In genomic region chr16:50724237-50724747, GRCh38 we compare ENCODE assay signal across 20 cellular contexts. TPM values are rescaled to one million over a fixed set of nuclear protein-coding genes. Genes with fewer than 3 reads are reported as not detected.
A peak's percentile ranks its signal among the peaks of the same experiment; 100 is the strongest.
DNase-seq lines count a peak whose midpoint lies in the region; ATAC-seq and TF ChIP-seq lines count a peak whose summit lies in the region.
"Had no signal": no experiment of that assay in that cellular context is flagged by ENCODE, and none has a peak within 500 bp of the region (broad histone marks: within the 10 kb centered on the region; RNA-seq: fewer than 3 reads in every experiment).

No MANE protein-coding gene starts in this region.

- no peaks in the 10 kb centered on the region for H3K27me3 Mint-ChIP-seq in activated T-helper 17 cell treated with anti-CD3 and anti-CD28 coated beads, Interleukin-2, amount 50 U/mL, for 72 hours
- H3K27me3 Mint-ChIP-seq in naive B cell: no peaks in the 10 kb centered on the region
- peaks cover 9% of the 10 kb centered on the region for H3K27me3 Mint-ChIP-seq in mesothelial cell of epicardium (ENCODE audit: low read depth)

- no peak overlapping the region for H3K4me3 Mint-ChIP-seq in activated T-helper 17 cell treated with anti-CD3 and anti-CD28 coated beads, Interleukin-2, amount 50 U/mL, for 72 hours
- H3K4me3 Mint-ChIP-seq in naive B cell: no peak overlapping the region
- H3K4me3 Mint-ChIP-seq in mesothelial cell of epicardium: no peak overlapping the region

- peaks cover 14% of the 10 kb centered on the region for H3K4me1 Mint-ChIP-seq in activated T-helper 17 cell treated with anti-CD3 and anti-CD28 coated beads, Interleukin-2, amount 50 U/mL, for 72 hours
- peaks cover 0 to 5% (median 0%) of the 10 kb centered on the region in 3 donors for H3K4me1 Mint-ChIP-seq in naive B cell
- no peaks in the 10 kb centered on the region for H3K4me1 Mint-ChIP-seq in mesothelial cell of epicardium

- TF ChIP-seq POLR2A in HCT116 (IDR thresholded peaks at IDR 0.05; ENCODE audit: borderline replicate concordance, extremely low read depth, insufficient read depth, insufficient read length) (no peak), uterus (IDR thresholded peaks at IDR 0.05) (no peak), gastrocnemius medialis (IDR thresholded peaks at IDR 0.05) (no peak)

- no peaks in the 10 kb centered on the region for H3K79me2 ChIP-seq in HCT116 (ENCODE audit: insufficient read depth, low read length)

- in situ Hi-C loops in gastrocnemius medialis (cut with MboI; ENCODE audit: low sequenced_read_pairs in 4 of 4): no loop called here

- H3K27ac ChIP-seq in HCT116 (ENCODE audit: low read depth, low read length) (no peak overlapping the region), uterus (no peak overlapping the region), gastrocnemius medialis (no peak overlapping the region)
- H3K27ac ChIP-seq: body of pancreas, C4-2B had no signal

- CTCF ChIA-PET in HCT116 (lab: Charles Lee): no interaction called here

- peaks cover 4% of the 10 kb centered on the region for H3K9me3 Mint-ChIP-seq in activated T-helper 17 cell treated with anti-CD3 and anti-CD28 coated beads, Interleukin-2, amount 50 U/mL, for 72 hours
- peaks cover 5 to 30% (median 14%) of the 10 kb centered on the region in 7 donors for H3K9me3 Mint-ChIP-seq in naive B cell
- peaks cover 8% of the 10 kb centered on the region for H3K9me3 Mint-ChIP-seq in mesothelial cell of epicardium

- H3K9ac ChIP-seq in HCT116 (ENCODE audit: low read length): no peak overlapping the region

- H3K9me3 ChIP-seq in HCT116 (ENCODE audit: control insufficient read depth in 1 of 2, insufficient read depth in 1 of 2, low read depth in 1 of 2, low read length in 2 of 2) (no peaks in the 10 kb centered on the region), uterus (no peaks in the 10 kb centered on the region), gastrocnemius medialis (no peaks in the 10 kb centered on the region)
- H3K9me3 ChIP-seq: body of pancreas had no signal

- no peak overlapping the region for H2AFZ ChIP-seq in HCT116 (ENCODE audit: low read depth, low read length, poor library complexity, severe bottlenecking)

- intact Hi-C loops in HCT116 (cut with micrococcal nuclease) (no loop called here), uterus (cut with DNase I; ENCODE audit: low total_unique reads) (no loop called here), gastrocnemius medialis (cut with DNase I; ENCODE audit: low total_unique reads) (no loop called here)

- POLR2A ChIA-PET in HCT116 (lab: Charles Lee): no interaction called here

- H3K27me3 ChIP-seq in HCT116 (ENCODE audit: insufficient read depth, low read length) (no peaks in the 10 kb centered on the region), uterus (no peaks in the 10 kb centered on the region), gastrocnemius medialis (no peaks in the 10 kb centered on the region)
- H3K27me3 ChIP-seq: body of pancreas had no signal

- peak overlapping the region; percentile 64 for H3K27ac Mint-ChIP-seq in activated T-helper 17 cell treated with anti-CD3 and anti-CD28 coated beads, Interleukin-2, amount 50 U/mL, for 72 hours
- H3K27ac Mint-ChIP-seq in naive B cell (no peak overlapping the region), mesothelial cell of epicardium (no peak overlapping the region)

- RAD21 ChIA-PET in HCT116 (lab: Charles Lee; ENCODE audit: low non-redundant PET in 1 of 2, low total read pairs in 2 of 2, uncharacterized antibody in 2 of 2, unreplicated experiment in 2 of 2): no interaction called here

- DNase-seq in NCI-H2171 treated with DMSO at 0.1 percent for 48 hours (lab: John Stamatoyannopoulos, UW): peak; percentile 12
- no peak for DNase-seq in NCI-H2171 (lab: John Stamatoyannopoulos, UW)
- DNase-seq in HCT116 (ENCODE audit: low read depth, low spot score): no peak
- no peak for DNase-seq in naive B cell
- DNase-seq in uterus: no peak
- no peak for DNase-seq in gastrocnemius medialis
- no peak for DNase-seq in mesothelial cell of epicardium (ENCODE audit: low spot score in 2 of 2, unreplicated experiment in 2 of 2)
- DNase-seq: activated CD4-positive, alpha-beta T cell treated with anti-CD3 and anti-CD28 coated beads for 4 hours; activated naive CD4-positive, alpha-beta T cell treated with anti-CD3 and anti-CD28 coated beads, Interleukin-2, amount 50 U/mL, for 16 hours; activated T-cell treated with anti-CD3 and anti-CD28 coated beads for 4 hours; body of pancreas; cortex of kidney; left cardiac atrium; NCI-H1694 treated with DMSO at 0.1 percent for 48 hours; NCI-H446 had no signal

- H3K36me3 Mint-ChIP-seq in activated T-helper 17 cell treated with anti-CD3 and anti-CD28 coated beads, Interleukin-2, amount 50 U/mL, for 72 hours (ENCODE audit: low read depth): peaks cover 72% of the 10 kb centered on the region
- H3K36me3 Mint-ChIP-seq in naive B cell (peaks cover 7 to 8% of the 10 kb centered on the region in 2 donors), mesothelial cell of epicardium (no peaks in the 10 kb centered on the region)

- H3K4me3 ChIP-seq in HCT116 (replicated peaks in 1 of 2; ENCODE audit: low read depth in 1 of 2, low read length in 2 of 2) (no peak overlapping the region), uterus (no peak overlapping the region), gastrocnemius medialis (no peak overlapping the region)
- H3K4me3 ChIP-seq: body of pancreas had no signal

- peak; percentile 50; the same call in 1 of the 2 replicates for ATAC-seq in HCT116
- peak; percentile 90 for ATAC-seq in activated T-helper 17 cell treated with anti-CD3 and anti-CD28 coated beads, Interleukin-2, amount 50 U/mL, for 72 hours (replicated peaks)
- ATAC-seq in naive B cell (ENCODE audit: low read depth in 2 of 2): peak; percentile 58 to 65
- ATAC-seq in gastrocnemius medialis: no peak
- ATAC-seq: body of pancreas, left cardiac atrium had no signal

- no TSS peak for BruUV-seq in HCT116 (replicated peaks; lab: Mats Ljungman, UMichigan)

- no peaks in the 10 kb centered on the region for H3K9me2 ChIP-seq in HCT116 (ENCODE audit: insufficient read depth)

- H4K20me1 ChIP-seq in HCT116 (ENCODE audit: insufficient read depth): no peaks in the 10 kb centered on the region

- 0 out of 4 replicates have a peak, but pooled peaks cover 0 to 2% of the 10 kb centered on the region in 2 experiments for H3K36me3 ChIP-seq in HCT116 (ENCODE audit: control insufficient read depth in 1 of 2, insufficient read depth in 2 of 2, low read length in 2 of 2)
- H3K36me3 ChIP-seq in uterus: no peaks in the 10 kb centered on the region
- no peaks in the 10 kb centered on the region for H3K36me3 ChIP-seq in gastrocnemius medialis

- TF ChIP-seq CTCF in HCT116 (IDR thresholded peaks at IDR 0.05 in 2 of 3, conservative IDR thresholded peaks at IDR 0.05 in 1 of 3; ENCODE audit: borderline replicate concordance in 1 of 3, insufficient read depth in 1 of 3, low read depth in 2 of 3, low read length in 2 of 3) (no peak), uterus (IDR thresholded peaks at IDR 0.05) (no peak), gastrocnemius medialis (IDR thresholded peaks at IDR 0.05 in 4 of 5, conservative IDR thresholded peaks at IDR 0.05 in 1 of 5) (no peak), mesothelial cell of epicardium (IDR thresholded peaks at IDR 0.05; ENCODE audit: unreplicated experiment) (no peak)

- TF ChIP-seq RAD21 in HCT116 (IDR thresholded peaks at IDR 0.05; ENCODE audit: low read depth): no peak

- H3K4me1 ChIP-seq in HCT116 (ENCODE audit: control insufficient read depth in 1 of 2, insufficient read depth in 2 of 2, low read length in 2 of 2) (peaks cover 2 to 6% of the 10 kb centered on the region in 2 experiments; a peak in 2 of 4 replicates), uterus (no peaks in the 10 kb centered on the region), gastrocnemius medialis (no peaks in the 10 kb centered on the region)

- no peak overlapping the region for H3K4me2 ChIP-seq in HCT116 (ENCODE audit: low read length)

TF ChIP-seq in HCT116, 20 proteins besides CTCF, POLR2A, EP300 and RAD21:
- TF ChIP-seq SRF (IDR thresholded peaks at IDR 0.05; ENCODE audit: low read depth) (peak; percentile 91), ZFX (IDR thresholded peaks at IDR 0.05) (no peak)

RNA-seq across cellular contexts. Expression of gene CYLD, which starts 17.6 kb away (rescaled TPM):
- total RNA-seq in HCT116 (2021; ENCODE audit: unreplicated experiment): 11.9 TPM
- 3.1 and 3.6 TPM in 2 replicates for polyA plus RNA-seq in HCT116 (2012)
- 100 to 1,000 TPM; 112 to 130 TPM for total RNA-seq in activated T-helper 17 cell treated with anti-CD3 and anti-CD28 coated beads, Interleukin-2, amount 50 U/mL, for 72 hours
- 10 to 100 TPM; 65.4 to 89.0 (median 75.8) TPM for polyA plus RNA-seq in naive B cell (ENCODE audit: low read depth in 6 of 6)
- 10 to 100 TPM; 17.6 to 65.8 (median 45.1) TPM for total RNA-seq in uterus
- total RNA-seq in gastrocnemius medialis: 100 to 1,000 TPM in 3 of 4 donors, 10 to 100 TPM in 1; 49.2 to 177 (median 135) TPM
- total RNA-seq in mesothelial cell of epicardium: 19.2 to 20.6 TPM (median 20.4 TPM) in 3 replicates

RNA-seq across cellular contexts. Expression of gene NOD2, which starts 30.9 kb away (rescaled TPM):
- total RNA-seq in HCT116 (2021; ENCODE audit: unreplicated experiment) (5.4 TPM), uterus (1 to 10 TPM in 3 of 4 donors, not detected in 1; 1.5 to 5.6 (median 1.9) TPM), gastrocnemius medialis (1 to 10 TPM in 3 of 4 donors, under 1 TPM in 1; 0.27 to 2.1 (median 1.7) TPM), mesothelial cell of epicardium (0.52 to 0.63 TPM (median 0.58 TPM) in 3 replicates)
- 5.4 and 5.6 TPM in 2 replicates for polyA plus RNA-seq in HCT116 (2012)
- 10 to 100 TPM in 1 of 2 donors, 1 to 10 TPM in 1; 7.6 to 28.4 TPM for total RNA-seq in activated T-helper 17 cell treated with anti-CD3 and anti-CD28 coated beads, Interleukin-2, amount 50 U/mL, for 72 hours
- under 1 TPM in 4 of 6 donors, not detected in 2; 0.07 to 0.25 (median 0.16) TPM for polyA plus RNA-seq in naive B cell (ENCODE audit: low read depth in 6 of 6)
- total RNA-seq: A673, HT-29 had no signal

RNA-seq across cellular contexts. Expression of gene SNX20, which starts 43.2 kb away (rescaled TPM):
- total RNA-seq in HCT116 (2021; ENCODE audit: unreplicated experiment) (0.07 TPM), uterus (1 to 10 TPM in 3 of 4 donors, under 1 TPM in 1; 0.76 to 7.7 (median 4.4) TPM), gastrocnemius medialis (1 to 10 TPM in 3 of 4 donors, under 1 TPM in 1; 0.17 to 4.0 (median 1.9) TPM), mesothelial cell of epicardium (not detected in 3 replicates)
- not detected in 2 replicates for polyA plus RNA-seq in HCT116 (2012)
- 10 to 100 TPM; 53.9 to 96.9 TPM for total RNA-seq in activated T-helper 17 cell treated with anti-CD3 and anti-CD28 coated beads, Interleukin-2, amount 50 U/mL, for 72 hours
- 10 to 100 TPM; 29.0 to 47.0 (median 38.9) TPM for polyA plus RNA-seq in naive B cell (ENCODE audit: low read depth in 6 of 6)
- total RNA-seq: A673, renal cortical epithelial cell had no signal

Comparison
In these comparisons a context has a peak if more than half of its experiments do, and no peak if none do; other contexts are left out.
1. ATAC-seq: peak in HCT116 (single experiment), activated T-helper 17 cell treated with anti-CD3 and anti-CD28 coated beads, Interleukin-2, amount 50 U/mL, for 72 hours (single experiment) and naive B cell (2 of 2); none in gastrocnemius medialis (0 of 2).
2. RNA of gene SNX20, which starts 43.2 kb away (total RNA-seq): 53.9 to 96.9 TPM in activated T-helper 17 cell treated with anti-CD3 and anti-CD28 coated beads, Interleukin-2, amount 50 U/mL, for 72 hours; 0.76 to 7.7 TPM in uterus, 0.17 to 4.0 TPM in gastrocnemius medialis, 0.07 TPM in HCT116 (single experiment) and not detected in mesothelial cell of epicardium; every median in the first group is over 4 times any median in the second.